Comparison of ENCODE assay signal across 8 cellular contexts in genomic region chr20:56358600-56359211, GRCh38. TPM values are rescaled to one million over a fixed set of nuclear protein-coding genes. Genes with fewer than 3 reads are reported as not detected.
A peak's percentile ranks its signal among the peaks of the same experiment; 100 is the strongest.
DNase-seq lines count a peak whose midpoint lies in the region; ATAC-seq lines count a peak whose summit lies in the region.

FAM210B (plus strand) TSS chr20:56358974; CDS start chr20:56359006, 32 bp downstream.

- H3K9me3 Mint-ChIP-seq in central memory CD8-positive, alpha-beta T cell: no peaks in the 10 kb centered on the region

- H3K36me3 Mint-ChIP-seq in central memory CD8-positive, alpha-beta T cell (ENCODE audit: insufficient read depth): peaks cover 2% of the 10 kb centered on the region

- DNase-seq in A172 (ENCODE audit: low spot score) (peak; percentile 72), NCI-H2196 treated with DMSO at 0.1 percent for 48 hours (lab: John Stamatoyannopoulos, UW; ENCODE audit: unreplicated experiment) (peak; percentile 72), iris pigment epithelial cell (ENCODE audit: low read depth) (peak; percentile 89)
- DNase-seq in central memory CD8-positive, alpha-beta T cell (ENCODE audit: low spot score in 2 of 2): peak; percentile 45 to 58
- peak; percentile 69 to 72 for DNase-seq in stimulated activated CD4-positive, alpha-beta T cell treated with anti-CD3 and anti-CD28 coated beads, Interleukin-12 subunit alpha, Interleukin-12 subunit beta, amount 100 ng/mL, for 24 hours (ENCODE audit: low read depth in 2 of 2)

- peaks cover 9% of the 10 kb centered on the region for H3K4me1 Mint-ChIP-seq in central memory CD8-positive, alpha-beta T cell

- no peaks in the 10 kb centered on the region for H3K27me3 Mint-ChIP-seq in central memory CD8-positive, alpha-beta T cell

- peak within 1 kb of the TSS; percentile 86 for H3K27ac Mint-ChIP-seq in central memory CD8-positive, alpha-beta T cell (ENCODE audit: low read depth)

- H3K4me3 Mint-ChIP-seq in central memory CD8-positive, alpha-beta T cell: peak within 1 kb of the TSS; percentile 87

- ATAC-seq in GM18867 (IDR thresholded peaks at IDR 0.05; ENCODE audit: unreplicated experiment): peak; percentile 98
- peak; percentile 97 for ATAC-seq in HG03103 (IDR thresholded peaks at IDR 0.05; ENCODE audit: low read depth, unreplicated experiment)
- ATAC-seq in activated CD4-positive, CD25-positive, alpha-beta regulatory T cell treated with anti-CD3 and anti-CD28 coated beads, Interleukin-2, amount 50 U/mL, for 24 hours: peak; percentile 99
- ATAC-seq in central memory CD8-positive, alpha-beta T cell (replicated peaks; ENCODE audit: extremely low read depth, poor library complexity, severe bottlenecking): peak; percentile 97

RNA-seq across cellular contexts. Expression of gene FAM210B, which starts in this region (rescaled TPM):
- total RNA-seq in A172 (2014; rRNA removed; shearing (Covaris generic)): 40.1 and 42.3 TPM in 2 replicates

Comparison
In these comparisons a context has a peak if more than half of its experiments do, and no peak if none do; other contexts are left out.
1. Peak in every context shown above with its lines: DNase-seq and ATAC-seq.